ENCODE assay signal across 19 cellular contexts in the genomic region with DNA sequence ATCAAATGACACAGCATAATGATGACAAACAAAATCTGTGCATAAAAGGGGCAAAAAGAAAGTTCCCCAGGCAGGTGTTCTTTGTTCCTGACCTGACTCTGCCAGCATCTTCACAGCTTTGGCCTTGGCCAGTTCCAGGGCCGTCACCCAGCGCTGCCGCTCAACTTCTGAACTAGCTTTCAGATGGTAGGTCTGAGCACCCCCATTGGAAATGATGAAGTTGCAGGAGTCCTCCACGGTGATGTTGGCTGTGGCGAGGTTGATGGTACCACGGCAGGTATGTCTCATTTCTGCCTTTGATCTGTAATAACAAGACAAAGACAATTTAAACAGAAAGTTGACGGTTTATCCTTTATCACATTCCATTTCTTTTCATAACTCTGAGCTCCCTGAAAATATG.
"Had no signal": no experiment of that assay in that cellular context is flagged by ENCODE, and none has a peak within 500 bp of the region (broad histone marks: within the 10 kb centered on the region; RNA-seq: fewer than 3 reads in every experiment).

No MANE protein-coding gene starts in this region.

- FAIRE-seq: bronchial epithelial cell had no signal

- ATAC-seq: foreskin keratinocyte; naive thymus-derived CD8-positive, alpha-beta T cell; T-helper 17 cell had no signal

- H3K27me3 Mint-ChIP-seq: dendritic cell treated with granulocyte-macrophage colony-stimulating factor and Interleukin-4, amounts not matched to agents 40 ng/mL and 50 ng/mL, for 4 days; naive thymus-derived CD8-positive, alpha-beta T cell; T-helper 17 cell had no signal

- H3K27ac ChIP-seq: ascending aorta, foreskin keratinocyte, neutrophil, SJCRH30, skin epidermis, vagina, WERI-Rb-1 had no signal

- H3K4me3 Mint-ChIP-seq: dendritic cell treated with granulocyte-macrophage colony-stimulating factor and Interleukin-4, amounts not matched to agents 40 ng/mL and 50 ng/mL, for 4 days; naive thymus-derived CD8-positive, alpha-beta T cell; T-helper 17 cell had no signal

- H3K9me3 ChIP-seq: ascending aorta, neutrophil, SJCRH30, transverse colon, vagina had no signal

- H3K9me3 Mint-ChIP-seq: dendritic cell treated with granulocyte-macrophage colony-stimulating factor and Interleukin-4, amounts not matched to agents 40 ng/mL and 50 ng/mL, for 4 days; naive thymus-derived CD8-positive, alpha-beta T cell had no signal

- H3K27ac Mint-ChIP-seq: dendritic cell treated with granulocyte-macrophage colony-stimulating factor and Interleukin-4, amounts not matched to agents 40 ng/mL and 50 ng/mL, for 4 days; T-helper 17 cell had no signal

- H3K4me3 ChIP-seq: ascending aorta, SJCRH30, skin epidermis, transverse colon, vagina had no signal

- H3K27me3 ChIP-seq: ascending aorta, foreskin keratinocyte, neutrophil, SJCRH30, transverse colon, vagina had no signal

- DNase-seq: activated CD4-positive, alpha-beta T cell treated with anti-CD3 and anti-CD28 coated beads, Interleukin-2, amount 50 U/mL, for 1 hour; activated CD8-positive, alpha-beta memory T cell treated with anti-CD3 and anti-CD28 coated beads, Interleukin-2, amount 50 U/mL, for 4 hours; activated effector memory CD4-positive, alpha-beta T cell treated with Interleukin-2 at 50 U/mL for 16 hours; effector memory CD4-positive, alpha-beta T cell; foreskin keratinocyte; kidney glomerular epithelial cell; mesenchymal stem cell; naive thymus-derived CD8-positive, alpha-beta T cell; SJCRH30; stimulated activated naive CD4-positive, alpha-beta T cell treated with Interleukin-2 at 50 U/mL for 16 hours; T-helper 17 cell; transverse colon; WERI-Rb-1 had no signal
